Comparison of ENCODE assay signal across 8 cellular contexts in genomic region chr18:35143615-35144596, GRCh38.
DNase-seq lines count a peak whose midpoint lies in the region; ATAC-seq, FAIRE-seq and TF ChIP-seq lines count a peak whose summit lies in the region.

No MANE protein-coding gene starts in this region.

- no peaks in the 10 kb centered on the region for H3K4me1 Mint-ChIP-seq in CD4-positive, alpha-beta T cell (ENCODE audit: low read depth)

- H3K4me3 ChIP-seq in mammary epithelial cell (replicated peaks in 1 of 3; ENCODE audit: insufficient read depth in 1 of 3, low read depth in 2 of 3, low read length in 3 of 3) (no peak overlapping the region), keratinocyte (ENCODE audit: control insufficient read depth in 2 of 3, extremely low read depth in 1 of 3, insufficient read depth in 2 of 3, low read depth in 1 of 3, low read length in 3 of 3) (no peak overlapping the region)

- peak in 8 of 10 experiments; percentile 10 to 38 (median 16) for DNase-seq in CD4-positive, alpha-beta T cell
- peak; percentile 56 for DNase-seq in M059J (ENCODE audit: low read depth)
- DNase-seq in RPMI8226, result peak; percentile 50
- peak; percentile 27 for DNase-seq in mammary epithelial cell
- no peak for DNase-seq in keratinocyte (ENCODE audit: low read depth, low spot score)
- DNase-seq in stimulated activated CD4-positive, alpha-beta T cell treated with anti-CD3 and anti-CD28 coated beads, Interleukin-2, amount 100 ng/mL, for 4 hours (ENCODE audit: low read depth), result peak; percentile 13
- no peak for DNase-seq in activated effector memory CD4-positive, alpha-beta T cell treated with Interleukin-2 at 50 U/mL for 16 hours

- dilution Hi-C loops in mammary epithelial cell (cut with HindIII; ENCODE audit: low sequenced_read_pairs) (no loop called here), keratinocyte (cut with MboI; ENCODE audit: extremely low pct_ligation_motif_present, low sequenced_read_pairs) (no loop called here)

- no peaks in the 10 kb centered on the region for H3K4me1 ChIP-seq in mammary epithelial cell (ENCODE audit: insufficient read depth, low read length)
- no peaks in the 10 kb centered on the region for H3K4me1 ChIP-seq in keratinocyte (ENCODE audit: control insufficient read depth, extremely low read depth, insufficient read depth, low read length)

- POLR2A ChIA-PET in CD4-positive, alpha-beta T cell (lab: Charles Lee), result interaction anchor here (0.8 to 3.2 kb wide), 4 partner anchors 10 to 119 kb away, joined by 3 to 18 read pairs (median 3); no protein-coding TSS in a partner anchor

- no peaks in the 10 kb centered on the region for H3K27me3 ChIP-seq in CD4-positive, alpha-beta T cell (ENCODE audit: control insufficient read depth, insufficient read depth, low read length)
- H3K27me3 ChIP-seq in mammary epithelial cell (ENCODE audit: insufficient read depth, low read length) (no peaks in the 10 kb centered on the region), keratinocyte (ENCODE audit: control insufficient read depth, extremely low read depth, insufficient read depth, low read length) (no peaks in the 10 kb centered on the region)

- H3K27me3 Mint-ChIP-seq in CD4-positive, alpha-beta T cell, result no peaks in the 10 kb centered on the region

- in situ Hi-C loops in mammary epithelial cell (cut with MboI; ENCODE audit: low sequenced_read_pairs in 2 of 2), result loop anchor here in 1 of 2 donors (25.0 kb wide), 2 partner anchors 132 to 282 kb away; no protein-coding TSS in a partner anchor

- H3K36me3 Mint-ChIP-seq in CD4-positive, alpha-beta T cell (ENCODE audit: low read depth), result peaks cover 68% of the 10 kb centered on the region

- H2AFZ ChIP-seq in mammary epithelial cell (ENCODE audit: low read depth, low read length) (no peak overlapping the region), keratinocyte (ENCODE audit: control insufficient read depth, low read length) (no peak overlapping the region)

- no TSS peak for BruUV-seq in mammary epithelial cell (replicated peaks; lab: Mats Ljungman, UMichigan)

- CTCF ChIA-PET in CD4-positive, alpha-beta T cell (lab: Charles Lee), result interaction anchor here (0.6 to 1.6 kb wide), 6 partner anchors 9 to 137 kb away, joined by 3 to 11 read pairs (median 4); no protein-coding TSS in a partner anchor
- CTCF ChIA-PET in mammary epithelial cell (lab: Charles Lee; ENCODE audit: low non-redundant PET), result interaction anchor here (0.6 to 1.1 kb wide), 4 partner anchors 25 to 213 kb away, joined by 4 to 8 read pairs (median 5); partner anchors contain the start of gene MAPRE2

- no peaks in the 10 kb centered on the region for H3K9me1 ChIP-seq in keratinocyte (ENCODE audit: control insufficient read depth, extremely low read depth, insufficient read depth, low read length)

- H3K9me3 ChIP-seq in CD4-positive, alpha-beta T cell (ENCODE audit: control insufficient read depth, low read length), result no peaks in the 10 kb centered on the region
- H3K9me3 ChIP-seq in mammary epithelial cell (replicated peaks; ENCODE audit: insufficient read depth, low read length), result no peaks in the 10 kb centered on the region
- no peaks in the 10 kb centered on the region for H3K9me3 ChIP-seq in keratinocyte (ENCODE audit: control insufficient read depth, low read depth, low read length)

- no peak overlapping the region for H3K4me2 ChIP-seq in mammary epithelial cell (ENCODE audit: insufficient read depth, low read depth, low read length)
- no peak overlapping the region for H3K4me2 ChIP-seq in keratinocyte (ENCODE audit: control insufficient read depth, extremely low read depth, insufficient read depth, low read depth, low read length)

- H3K9me3 Mint-ChIP-seq in CD4-positive, alpha-beta T cell, result no peaks in the 10 kb centered on the region

- no peak overlapping the region for H3K27ac ChIP-seq in CD4-positive, alpha-beta T cell (ENCODE audit: low read depth, low read length)
- H3K27ac ChIP-seq in mammary epithelial cell (ENCODE audit: insufficient read depth, low read depth, low read length), result no peak overlapping the region
- H3K27ac ChIP-seq in keratinocyte (ENCODE audit: control insufficient read depth, insufficient read depth, low read length), result no peak overlapping the region

- H4K20me1 ChIP-seq in mammary epithelial cell (ENCODE audit: insufficient read depth, low read length) (no peaks in the 10 kb centered on the region), keratinocyte (ENCODE audit: control insufficient read depth, extremely low read depth, insufficient read depth, low read length) (no peaks in the 10 kb centered on the region)

- H3K4me3 Mint-ChIP-seq in CD4-positive, alpha-beta T cell, result no peak overlapping the region

- H3K79me2 ChIP-seq in mammary epithelial cell (ENCODE audit: insufficient read depth, low read length) (no peaks in the 10 kb centered on the region), keratinocyte (ENCODE audit: control insufficient read depth, insufficient read depth, low read length) (no peaks in the 10 kb centered on the region)

- no peak overlapping the region for H3K27ac Mint-ChIP-seq in CD4-positive, alpha-beta T cell

- intact Hi-C loops in CD4-positive, alpha-beta T cell (cut with DNase I, micrococcal nuclease), result loop anchor here (1.0 to 5.0 kb wide), 4 partner anchors 117 to 138 kb away; no protein-coding TSS in a partner anchor
- intact Hi-C loops in mammary epithelial cell (cut with micrococcal nuclease), result loop anchor here (1.0 to 10.0 kb wide), 4 partner anchors 118 to 549 kb away; no protein-coding TSS in a partner anchor

- peak; percentile 74 for ATAC-seq in CD4-positive, alpha-beta T cell (ENCODE audit: poor library complexity)
- peak; percentile 82 for ATAC-seq in GM19035 (IDR thresholded peaks at IDR 0.05; ENCODE audit: unreplicated experiment)

- TF ChIP-seq CTCF in CD4-positive, alpha-beta T cell (IDR thresholded peaks at IDR 0.05), result peak; percentile 61
- peak; percentile 64 to 86 for TF ChIP-seq CTCF in mammary epithelial cell (conservative IDR thresholded peaks at IDR 0.05 in 1 of 2, IDR thresholded peaks at IDR 0.05 in 1 of 2; ENCODE audit: extremely low read depth in 1 of 2, insufficient read depth in 1 of 2, low read depth in 1 of 2, low read length in 2 of 2)
- peak; percentile 67 to 86 (median 83) for TF ChIP-seq CTCF in keratinocyte (optimal IDR thresholded peaks at IDR 0.05 in 1 of 3, IDR thresholded peaks at IDR 0.05 in 1 of 3, conservative IDR thresholded peaks at IDR 0.05 in 1 of 3; ENCODE audit: extremely low read depth in 1 of 3, insufficient read depth in 2 of 3, low read length in 3 of 3)

- FAIRE-seq in keratinocyte (lab: Jason Lieb, UNC), result no peak

- H3K9ac ChIP-seq in mammary epithelial cell (ENCODE audit: insufficient read depth, low read length) (no peak overlapping the region), keratinocyte (ENCODE audit: control insufficient read depth, extremely low read depth, insufficient read depth, low read length) (no peak overlapping the region)

- no peaks in the 10 kb centered on the region for H3K36me3 ChIP-seq in mammary epithelial cell (ENCODE audit: insufficient read depth, low read length)
- no peaks in the 10 kb centered on the region for H3K36me3 ChIP-seq in keratinocyte (ENCODE audit: control insufficient read depth in 2 of 2, extremely low read depth in 1 of 2, insufficient read depth in 2 of 2, low read length in 2 of 2)

- 49% methylated on average over 8 of the region's 8 CpGs for WGBS in mammary epithelial cell (ENCODE audit: low coverage, missing lambda C conversion rate)

Comparison
In these comparisons a context has a peak if more than half of its experiments do, and no peak if none do; other contexts are left out.
1. DNase-seq: peak in CD4-positive, alpha-beta T cell (8 of 10), M059J (single experiment), RPMI8226 (single experiment), mammary epithelial cell (single experiment) and stimulated activated CD4-positive, alpha-beta T cell treated with anti-CD3 and anti-CD28 coated beads, Interleukin-2, amount 100 ng/mL, for 4 hours (single experiment); none in keratinocyte (single experiment) and activated effector memory CD4-positive, alpha-beta T cell treated with Interleukin-2 at 50 U/mL for 16 hours (single experiment).
2. Peak in every context shown above with its lines, with median percentiles within 50 percentile points of each other: CTCF ChIP-seq.